Comparison of ENCODE assay signal across 21 cellular contexts in genomic region chr3:188077160-188077812, GRCh38.
DNase-seq lines count a peak whose midpoint lies in the region; ATAC-seq, FAIRE-seq and TF ChIP-seq lines count a peak whose summit lies in the region.
"Had no signal": no experiment of that assay in that cellular context is flagged by ENCODE, and none has a peak within 500 bp of the region (broad histone marks: within the 10 kb centered on the region; RNA-seq: fewer than 3 reads in every experiment).

No MANE protein-coding gene starts in this region.

- FAIRE-seq in HTR-8/SVneo (lab: Jason Lieb, UNC) = peak; percentile 9
- FAIRE-seq: GM18507 had no signal

- no peaks in the 10 kb centered on the region for H3K36me3 ChIP-seq in lower lobe of right lung
- H3K36me3 ChIP-seq in colonic mucosa = no peaks in the 10 kb centered on the region

- H3K4me3 ChIP-seq in choroid plexus epithelial cell (ENCODE audit: low read depth, low read length) (no peak overlapping the region), lower lobe of right lung (no peak overlapping the region), colonic mucosa (no peak overlapping the region)
- H3K4me3 ChIP-seq: mucosa of descending colon had no signal

- H3K27ac ChIP-seq in lower lobe of right lung = peak overlapping the region; percentile 58
- H3K27ac ChIP-seq in colonic mucosa = no peak overlapping the region
- H3K27ac ChIP-seq: HL-60 had no signal

- no peaks in the 10 kb centered on the region for H3K4me1 Mint-ChIP-seq in stimulated activated effector memory CD8-positive, alpha-beta T cell treated with anti-CD3 and anti-CD28 coated beads, Interleukin-12 subunit alpha, Interleukin-12 subunit beta, amount 100 ng/mL, for 72 hours

- H3K36me3 Mint-ChIP-seq in stimulated activated effector memory CD8-positive, alpha-beta T cell treated with anti-CD3 and anti-CD28 coated beads, Interleukin-12 subunit alpha, Interleukin-12 subunit beta, amount 100 ng/mL, for 72 hours = no peaks in the 10 kb centered on the region
- H3K36me3 Mint-ChIP-seq: type B pancreatic cell had no signal

- H3K9ac ChIP-seq in colonic mucosa (ENCODE audit: low read depth in 2 of 2, low read length in 2 of 2) = no peak overlapping the region

- H3K4me1 ChIP-seq in lower lobe of right lung (no peaks in the 10 kb centered on the region), colonic mucosa (no peaks in the 10 kb centered on the region)

- no peak overlapping the region for H3K4me3 Mint-ChIP-seq in stimulated activated effector memory CD8-positive, alpha-beta T cell treated with anti-CD3 and anti-CD28 coated beads, Interleukin-12 subunit alpha, Interleukin-12 subunit beta, amount 100 ng/mL, for 72 hours
- H3K4me3 Mint-ChIP-seq: activated CD4-positive, alpha-beta T cell treated with anti-CD3 and anti-CD28 coated beads, Interleukin-2, amount 10 ng/mL, durations not matched to agents 7 days and 5 days; activated T-helper 1 cell treated with anti-CD3 and anti-CD28 coated beads, Interleukin-12 subunit alpha, Interleukin-12 subunit beta, Interleukin-2, Interleukin-4 antibody, amounts not matched to agents 30 ng/mL and 10 ng/mL and 1 ng/mL, durations not matched to agents 14 hours and 24 hours and 36 hours; T-helper 2 cell treated with Interferon-gamma antibody and Interleukin-4, amounts not matched to agents 5 μg/mL and 100 μg/mL, for 36 hours; type B pancreatic cell had no signal

- peaks cover 4% of the 10 kb centered on the region for H3K9me3 Mint-ChIP-seq in stimulated activated effector memory CD8-positive, alpha-beta T cell treated with anti-CD3 and anti-CD28 coated beads, Interleukin-12 subunit alpha, Interleukin-12 subunit beta, amount 100 ng/mL, for 72 hours
- H3K9me3 Mint-ChIP-seq: T-helper 2 cell treated with Interferon-gamma antibody and Interleukin-4, amounts not matched to agents 5 μg/mL and 100 μg/mL, for 36 hours had no signal

- DNase-seq in HTR-8/SVneo (ENCODE audit: insufficient read length, low spot score) (no peak), choroid plexus epithelial cell (ENCODE audit: low read depth) (peak; percentile 80), lower lobe of right lung (no peak), NCI-H69 (lab: John Stamatoyannopoulos, UW) (no peak), putamen (ENCODE audit: low spot score) (no peak), colonic mucosa (no peak), NCI-H1436 treated with DMSO at 0.1 percent for 48 hours (lab: John Stamatoyannopoulos, UW) (no peak)
- no peak for DNase-seq in stimulated activated effector memory CD8-positive, alpha-beta T cell treated with anti-CD3 and anti-CD28 coated beads, Interleukin-12 subunit alpha, Interleukin-12 subunit beta, amount 100 ng/mL, for 72 hours (ENCODE audit: low spot score in 2 of 2)
- DNase-seq: activated CD4-positive, alpha-beta T cell treated with anti-CD3 and anti-CD28 coated beads, Interleukin-2, amount 10 ng/mL, durations not matched to agents 7 days and 5 days; AML-193; anterior cingulate cortex; DMS 273 treated with DMSO at 0.1 percent for 48 hours; KG1; mucosa of descending colon; NCI-H1417; SHP77 treated with DMSO at 0.1 percent for 48 hours had no signal

- intact Hi-C loops in lower lobe of right lung (cut with DNase I) = no loop called here
- intact Hi-C loops in colonic mucosa (cut with DNase I) = no loop called here

- H3K27me3 ChIP-seq in lower lobe of right lung (ENCODE audit: low read depth) (no peaks in the 10 kb centered on the region), colonic mucosa (no peaks in the 10 kb centered on the region)

- peak overlapping the region; percentile 45 for H3K27ac Mint-ChIP-seq in stimulated activated effector memory CD8-positive, alpha-beta T cell treated with anti-CD3 and anti-CD28 coated beads, Interleukin-12 subunit alpha, Interleukin-12 subunit beta, amount 100 ng/mL, for 72 hours
- H3K27ac Mint-ChIP-seq: activated CD4-positive, alpha-beta T cell treated with anti-CD3 and anti-CD28 coated beads, Interleukin-2, amount 10 ng/mL, durations not matched to agents 7 days and 5 days; activated T-helper 1 cell treated with anti-CD3 and anti-CD28 coated beads, Interleukin-12 subunit alpha, Interleukin-12 subunit beta, Interleukin-2, Interleukin-4 antibody, amounts not matched to agents 30 ng/mL and 10 ng/mL and 1 ng/mL, durations not matched to agents 14 hours and 24 hours and 36 hours; T-helper 2 cell treated with Interferon-gamma antibody and Interleukin-4, amounts not matched to agents 5 μg/mL and 100 μg/mL, for 36 hours; type B pancreatic cell had no signal

- TF ChIP-seq CTCF in choroid plexus epithelial cell (conservative IDR thresholded peaks at IDR 0.05; ENCODE audit: low read depth, low read length) = no peak
- no peak for TF ChIP-seq CTCF in lower lobe of right lung (IDR thresholded peaks at IDR 0.05)
- no peak for TF ChIP-seq CTCF in colonic mucosa (IDR thresholded peaks at IDR 0.05)

- peak; percentile 51 to 77 for ATAC-seq in lower lobe of right lung
- ATAC-seq in stimulated activated effector memory CD8-positive, alpha-beta T cell treated with anti-CD3 and anti-CD28 coated beads, Interleukin-12 subunit alpha, Interleukin-12 subunit beta, amount 100 ng/mL, for 72 hours = no peak
- ATAC-seq: mucosa of descending colon had no signal

- H3K9me3 ChIP-seq in lower lobe of right lung (no peaks in the 10 kb centered on the region), colonic mucosa (no peaks in the 10 kb centered on the region)
- H3K9me3 ChIP-seq: mucosa of descending colon had no signal
